Comparison of ENCODE assay signal across 19 cellular contexts in genomic region chr17:41769985-41770384, GRCh38. TPM values are rescaled to one million over a fixed set of nuclear protein-coding genes. Genes with fewer than 3 reads are reported as not detected.
A peak's percentile ranks its signal among the peaks of the same experiment; 100 is the strongest.
DNase-seq lines count a peak whose midpoint lies in the region; ATAC-seq, FAIRE-seq and TF ChIP-seq lines count a peak whose summit lies in the region.
"Had no signal": no experiment of that assay in that cellular context is flagged by ENCODE, and none has a peak within 500 bp of the region (broad histone marks: within the 10 kb centered on the region; RNA-seq: fewer than 3 reads in every experiment).

No MANE protein-coding gene starts in this region.

- peaks cover 3% of the 10 kb centered on the region for H3K9me1 ChIP-seq in K562 (ENCODE audit: control insufficient read depth, insufficient read depth, low read length)

- no peaks in the 10 kb centered on the region for H3F3A ChIP-seq in OCI-LY1 (ENCODE audit: insufficient read depth, low read length)

- H3K9me3 Mint-ChIP-seq in progenitor cell of endocrine pancreas (ENCODE audit: low read depth) (no peaks in the 10 kb centered on the region), Caco-2 (ENCODE audit: unreplicated experiment) (no peaks in the 10 kb centered on the region), HFFc6 (no peaks in the 10 kb centered on the region)

- H3K4me2 ChIP-seq in OCI-LY1 (ENCODE audit: low read length) (peak overlapping the region; percentile 67), K562 (ENCODE audit: insufficient read depth, low read length) (no peak overlapping the region)
- H3K4me2 ChIP-seq: SK-N-SH had no signal

- peak overlapping the region; percentile 87 for H3K4me3 ChIP-seq in GM12864 (ENCODE audit: low read depth, low read length)
- peak overlapping the region; percentile 71 for H3K4me3 ChIP-seq in OCI-LY1 (ENCODE audit: low read depth, low read length, poor library complexity, severe bottlenecking)
- no peak overlapping the region for H3K4me3 ChIP-seq in K562
- no peak overlapping the region for H3K4me3 ChIP-seq in tibial artery
- no peak overlapping the region for H3K4me3 ChIP-seq in Caco-2 (ENCODE audit: low read depth, low read length)
- H3K4me3 ChIP-seq in MG63 = no peak overlapping the region

- no peak for TF ChIP-seq POLR2A in K562 (conservative IDR thresholded peaks at IDR 0.05)

- H3K79me2 ChIP-seq in OCI-LY1 (ENCODE audit: insufficient read depth, low read length) = no peaks in the 10 kb centered on the region
- H3K79me2 ChIP-seq in K562 (ENCODE audit: control insufficient read depth, insufficient read depth, low read length) = peaks cover 17% of the 10 kb centered on the region

- H3K9me2 ChIP-seq in OCI-LY1 (ENCODE audit: low read depth, low read length) = no peaks in the 10 kb centered on the region
- H3K9me2 ChIP-seq: SK-N-SH had no signal

- H3K27me3 ChIP-seq in OCI-LY1 (ENCODE audit: insufficient read depth, low read length) (no peaks in the 10 kb centered on the region), K562 (ENCODE audit: control insufficient read depth in 2 of 2, insufficient read depth in 2 of 2, low read length in 2 of 2) (no peaks in the 10 kb centered on the region), tibial artery (no peaks in the 10 kb centered on the region), Caco-2 (replicated peaks; ENCODE audit: control insufficient read depth, insufficient read depth, low read length) (no peaks in the 10 kb centered on the region), MG63 (no peaks in the 10 kb centered on the region)

- H3K4me1 Mint-ChIP-seq in progenitor cell of endocrine pancreas (ENCODE audit: low read depth) (peaks cover 21% of the 10 kb centered on the region), Caco-2 (ENCODE audit: low read depth, unreplicated experiment) (peaks cover 27% of the 10 kb centered on the region), HFFc6 (ENCODE audit: low read depth) (peaks cover 14% of the 10 kb centered on the region)

- no peaks in the 10 kb centered on the region for H4K20me1 ChIP-seq in OCI-LY1 (ENCODE audit: insufficient read depth, low read length)
- peaks cover 10% of the 10 kb centered on the region; the same call in 1 of the 2 replicates for H4K20me1 ChIP-seq in K562 (replicated peaks; ENCODE audit: control insufficient read depth, insufficient read depth, low read length)

- H3K36me3 Mint-ChIP-seq in progenitor cell of endocrine pancreas (ENCODE audit: insufficient read depth) (peaks cover 18% of the 10 kb centered on the region), Caco-2 (ENCODE audit: insufficient read depth, unreplicated experiment) (peaks cover 100% of the 10 kb centered on the region), HFFc6 (ENCODE audit: low read depth) (no peaks in the 10 kb centered on the region)

- no peak for FAIRE-seq in K562 (lab: Jason Lieb, UNC)

- H3K9me3 ChIP-seq in OCI-LY1 (ENCODE audit: low read length) (no peaks in the 10 kb centered on the region), K562 (replicated peaks; ENCODE audit: control insufficient read depth, insufficient read depth, low read depth, low read length) (no peaks in the 10 kb centered on the region), tibial artery (no peaks in the 10 kb centered on the region), Caco-2 (no peaks in the 10 kb centered on the region), MG63 (no peaks in the 10 kb centered on the region)
- H3K9me3 ChIP-seq: SK-N-SH had no signal

- TF ChIP-seq EP300 in K562 (IDR thresholded peaks at IDR 0.05; ENCODE audit: low read length) = no peak

- H3K36me3 ChIP-seq in OCI-LY1 (ENCODE audit: insufficient read depth, low read length) (peaks cover 9% of the 10 kb centered on the region; the same call in 1 of the 2 replicates), K562 (ENCODE audit: control insufficient read depth, insufficient read depth, low read length) (peaks cover 84% of the 10 kb centered on the region), tibial artery (peaks cover 0 to 75% (median 49%) of the 10 kb centered on the region in 3 donors), Caco-2 (ENCODE audit: control insufficient read depth, insufficient read depth, low read length) (peaks cover 25% of the 10 kb centered on the region), MG63 (no peaks in the 10 kb centered on the region)

- H3K27me3 Mint-ChIP-seq in progenitor cell of endocrine pancreas (no peaks in the 10 kb centered on the region), Caco-2 (ENCODE audit: insufficient read depth, unreplicated experiment) (no peaks in the 10 kb centered on the region), HFFc6 (ENCODE audit: insufficient read depth) (peaks cover 2% of the 10 kb centered on the region; the same call in 1 of the 2 replicates)

- no peak overlapping the region for H3K4me3 Mint-ChIP-seq in progenitor cell of endocrine pancreas (ENCODE audit: low read depth)
- H3K4me3 Mint-ChIP-seq in Caco-2 (ENCODE audit: unreplicated experiment) = no peak overlapping the region
- H3K4me3 Mint-ChIP-seq in HFFc6 = no peak overlapping the region

- intact Hi-C loops in K562 (cut with micrococcal nuclease) = no loop called here
- intact Hi-C loops in tibial artery (cut with DNase I; ENCODE audit: low total_unique reads) = no loop called here
- intact Hi-C loops in Caco-2 (cut with micrococcal nuclease; ENCODE audit: unreplicated experiment) = no loop called here

- H2AFZ ChIP-seq in OCI-LY1 (ENCODE audit: low read length) (no peak overlapping the region), K562 (ENCODE audit: low read depth, low read length) (no peak overlapping the region)

- 68% methylated on average over 3 of the region's 3 CpGs for WGBS in K562 (ENCODE audit: insufficient coverage, low coverage, missing lambda C conversion rate)

- no peak overlapping the region for H3K27ac ChIP-seq in OCI-LY1 (ENCODE audit: low read depth, low read length, poor library complexity, severe bottlenecking)
- no peak overlapping the region for H3K27ac ChIP-seq in K562 (ENCODE audit: extremely low read depth, low read depth, low read length)
- H3K27ac ChIP-seq in tibial artery = no peak overlapping the region

- no peak for TF ChIP-seq CTCF in GM12864 (IDR thresholded peaks at IDR 0.05; ENCODE audit: low read depth, low read length, missing control alignments)
- TF ChIP-seq CTCF in OCI-LY1 (IDR thresholded peaks at IDR 0.05; ENCODE audit: low read length) = no peak
- no peak for TF ChIP-seq CTCF in K562 (IDR thresholded peaks at IDR 0.05 in 2 of 3, conservative IDR thresholded peaks at IDR 0.05 in 1 of 3; ENCODE audit: insufficient read depth in 2 of 3, low read depth in 1 of 3, low read length in 3 of 3)
- no peak for TF ChIP-seq CTCF in progenitor cell of endocrine pancreas (IDR thresholded peaks at IDR 0.05; ENCODE audit: unreplicated experiment)
- no peak for TF ChIP-seq CTCF in tibial artery (IDR thresholded peaks at IDR 0.05)
- TF ChIP-seq CTCF in Caco-2 (IDR thresholded peaks at IDR 0.05; ENCODE audit: insufficient read depth in 1 of 2, low read depth in 1 of 2, low read length in 1 of 2, severe bottlenecking in 1 of 2, unreplicated experiment in 1 of 2) = no peak
- no peak for TF ChIP-seq CTCF in HFFc6 (IDR thresholded peaks at IDR 0.05)

- DNase-seq in GM12864 (ENCODE audit: low read depth) (no peak), K562 (ENCODE audit: extremely low read depth in 1 of 4, low spot score in 3 of 4) (peak in 1 of 4 experiments; percentile 12), progenitor cell of endocrine pancreas (ENCODE audit: low spot score, unreplicated experiment) (no peak), tibial artery (no peak), Caco-2 (no peak), MG63 (no peak), HFFc6 (no peak)
- DNase-seq: GF-D8; NCI-H1105 treated with DMSO at 0.1 percent for 48 hours; NCI-H2081 treated with DMSO at 0.1 percent for 48 hours; NCI-H748 treated with DMSO at 0.1 percent for 48 hours; NK-92 treated with Interleukin-12 subunit alpha and Interleukin-12 subunit beta, amount 100 ng/mL, for 24 hours; OCI-M1; SHP77 treated with DMSO at 0.1 percent for 48 hours; SK-N-SH had no signal

- CTCF ChIA-PET in K562 (lab: Yijun Ruan, JAX; ENCODE audit: low intra/inter-chr PET ratio) = no interaction called here
- CTCF ChIA-PET in Caco-2 (lab: Charles Lee) = no interaction called here

- no TSS peak for BruUV-seq in K562 (replicated peaks; lab: Mats Ljungman, UMichigan)
- BruUV-seq in Caco-2 (replicated peaks; lab: Mats Ljungman, UMichigan) = no TSS peak

- no peak for ATAC-seq in K562

- H3K27ac Mint-ChIP-seq in progenitor cell of endocrine pancreas (peak overlapping the region; percentile 67), Caco-2 (ENCODE audit: unreplicated experiment) (no peak overlapping the region), HFFc6 (no peak overlapping the region)

- no peak for TF ChIP-seq RAD21 in K562 (CRISPR knock-in tag; conservative IDR thresholded peaks at IDR 0.05 in 1 of 2, IDR thresholded peaks at IDR 0.05 in 1 of 2)

- H3K9ac ChIP-seq in OCI-LY1 (ENCODE audit: low read length) (peak overlapping the region; percentile 51; the same call in 1 of the 2 replicates), K562 (ENCODE audit: insufficient read depth in 1 of 2, low read depth in 2 of 2, low read length in 2 of 2) (no peak overlapping the region)
- H3K9ac ChIP-seq: SK-N-SH had no signal

- in situ Hi-C loops in K562 (cut with MboI) = no loop called here

- H3K4me1 ChIP-seq in OCI-LY1 (ENCODE audit: insufficient read depth, low read length, severe bottlenecking) (peaks cover 22% of the 10 kb centered on the region), K562 (replicated peaks in 1 of 2; ENCODE audit: control insufficient read depth in 2 of 2, insufficient read depth in 2 of 2, low read length in 2 of 2) (peaks cover 0 to 18% of the 10 kb centered on the region in 2 experiments; a peak in 2 of 5 replicates), tibial artery (peaks cover 0 to 32% (median 2%) of the 10 kb centered on the region in 4 donors), Caco-2 (peaks cover 36% of the 10 kb centered on the region)

- POLR2A ChIA-PET in K562 (lab: Yijun Ruan, JAX) = interaction anchor here (1.7 kb wide), 1 partner anchor 12 kb away, joined by 5 read pairs; no protein-coding TSS in a partner anchor
- POLR2A ChIA-PET in Caco-2 (lab: Charles Lee) = no interaction called here

RNA-seq across cellular contexts. Expression of gene JUP, which starts 16.5 kb away (rescaled TPM):
- total RNA-seq in K562 (2011; cell fraction: chromatin; rRNA removed; ENCODE audit: low replicate concordance) = 41.8 and 117 TPM in 2 replicates
- 67.9 and 82.9 TPM in 2 replicates for total RNA-seq in K562 (2011; cell fraction: nucleolus; rRNA removed)
- 49.6 and 59.9 TPM in 2 replicates for total RNA-seq in K562 (2011; cell fraction: nucleoplasm; rRNA removed)
- 99.9 and 129 TPM in 2 replicates for total RNA-seq in K562 (2014; rRNA removed)
- total RNA-seq in K562 (2014; rRNA removed; fragmentation: Illumina TruSeq; extraction: Trizol) = 14.3 and 17.9 TPM in 2 replicates
- 31.2 and 38.5 TPM in 2 replicates for total RNA-seq in K562 (2015; rRNA removed; fragmentation: Illumina TruSeq; extraction: Trizol)
- total RNA-seq in K562 (2021) = 166 and 177 TPM in 2 replicates
- polyA plus RNA-seq in K562 (2011; rRNA removed) = 9.0 and 26.7 TPM in 2 replicates
- polyA plus RNA-seq in K562 (2011; cell fraction: cytosol; rRNA removed) = 23.4 and 65.3 TPM in 2 replicates
- polyA plus RNA-seq in K562 (2011; cell fraction: nucleus; rRNA removed) = 24.8 and 58.9 TPM in 2 replicates
- 132 and 195 TPM in 2 replicates for polyA plus RNA-seq in K562 (2012)
- polyA plus RNA-seq in K562 (2014; fragmentation: Illumina TruSeq; extraction: Trizol) = 84.1 and 134 TPM in 2 replicates
- 1 to 10 TPM; 6.4 to 8.2 TPM for polyA plus RNA-seq in K562 (2014; fragmentation: Nextera tagmentation; extraction: Ambion mirVana)
- 53.6 and 70.3 TPM in 2 replicates for polyA plus RNA-seq in K562 (2014; rRNA removed)
- polyA minus RNA-seq in K562 (2011; rRNA and poly(A)+ RNA removed) = 9.3 and 17.2 TPM in 2 replicates
- 88.8 and 101 TPM in 2 replicates for polyA minus RNA-seq in K562 (2011; cell fraction: cytosol; rRNA and poly(A)+ RNA removed)
- 20.8 and 31.1 TPM in 2 replicates for polyA minus RNA-seq in K562 (2011; cell fraction: nucleus; rRNA and poly(A)+ RNA removed)
- total RNA-seq in progenitor cell of endocrine pancreas = 195 and 199 TPM in 2 replicates
- total RNA-seq in Caco-2 (2022) = 392 and 419 TPM in 2 replicates
- total RNA-seq in MG63 (2014; rRNA removed; shearing (Covaris generic); ENCODE audit: low replicate concordance) = 6.4 and 10.5 TPM in 2 replicates
- 1 to 10 TPM; 1.5 to 9.1 (median 1.9) TPM for total RNA-seq in HFFc6 (2021; fragmentation: NEBNext Ultra II Directional; extraction: Animal tissue kit (Norgen Biotek cat#: 25700))

RNA-seq across cellular contexts. Expression of gene HAP1, which starts 35.5 kb away (rescaled TPM):
- 0.09 TPM in 1 of 2 replicates, not detected in the other for total RNA-seq in K562 (2011; cell fraction: chromatin; rRNA removed; ENCODE audit: low replicate concordance)
- not detected in 2 replicates for total RNA-seq in K562 (2011; cell fraction: nucleolus; rRNA removed)
- total RNA-seq in K562 (2011; cell fraction: nucleoplasm; rRNA removed) = not detected in 2 replicates
- total RNA-seq in K562 (2014; rRNA removed) = under 0.01 TPM in 1 of 2 replicates, not detected in the other
- not detected in 2 replicates for total RNA-seq in K562 (2014; rRNA removed; fragmentation: Illumina TruSeq; extraction: Trizol)
- 0.04 TPM in 1 of 2 replicates, not detected in the other for total RNA-seq in K562 (2015; rRNA removed; fragmentation: Illumina TruSeq; extraction: Trizol)
- 0.09 TPM in 1 of 2 replicates, not detected in the other for total RNA-seq in K562 (2021)
- not detected in 2 replicates for polyA plus RNA-seq in K562 (2011; rRNA removed)
- 0.04 TPM in 1 of 2 replicates, not detected in the other for polyA plus RNA-seq in K562 (2011; cell fraction: cytosol; rRNA removed)
- 0.07 and 0.15 TPM in 2 replicates for polyA plus RNA-seq in K562 (2011; cell fraction: nucleus; rRNA removed)
- polyA plus RNA-seq in K562 (2012) = 0.04 TPM in 1 of 2 replicates, not detected in the other
- not detected in 2 replicates for polyA plus RNA-seq in K562 (2014; fragmentation: Illumina TruSeq; extraction: Trizol)
- not detected for polyA plus RNA-seq in K562 (2014; fragmentation: Nextera tagmentation; extraction: Ambion mirVana)
- polyA plus RNA-seq in K562 (2014; rRNA removed) = not detected in 2 replicates
- not detected in 2 replicates for polyA minus RNA-seq in K562 (2011; rRNA and poly(A)+ RNA removed)
- not detected in 2 replicates for polyA minus RNA-seq in K562 (2011; cell fraction: cytosol; rRNA and poly(A)+ RNA removed)
- not detected in 2 replicates for polyA minus RNA-seq in K562 (2011; cell fraction: nucleus; rRNA and poly(A)+ RNA removed)
- total RNA-seq in progenitor cell of endocrine pancreas = 13.7 and 14.9 TPM in 2 replicates
- total RNA-seq in Caco-2 (2022) = 3.2 and 3.3 TPM in 2 replicates
- total RNA-seq in MG63 (2014; rRNA removed; shearing (Covaris generic); ENCODE audit: low replicate concordance) = not detected in 2 replicates
- total RNA-seq in HFFc6 (2021; fragmentation: NEBNext Ultra II Directional; extraction: Animal tissue kit (Norgen Biotek cat#: 25700)) = under 1 TPM in 2 of 6 experiments, not detected in 4; 0.09 to 0.12 TPM

RNA-seq across cellular contexts. Expression of gene P3H4, which starts 41.8 kb away (rescaled TPM):
- total RNA-seq in K562 (2011; cell fraction: chromatin; rRNA removed; ENCODE audit: low replicate concordance) = 2.3 and 6.4 TPM in 2 replicates
- 5.1 and 7.0 TPM in 2 replicates for total RNA-seq in K562 (2011; cell fraction: nucleolus; rRNA removed)
- total RNA-seq in K562 (2011; cell fraction: nucleoplasm; rRNA removed) = 4.8 and 6.9 TPM in 2 replicates
- 2.4 and 3.0 TPM in 2 replicates for total RNA-seq in K562 (2014; rRNA removed)
- total RNA-seq in K562 (2014; rRNA removed; fragmentation: Illumina TruSeq; extraction: Trizol) = 0.26 and 0.69 TPM in 2 replicates
- 1.5 and 1.9 TPM in 2 replicates for total RNA-seq in K562 (2015; rRNA removed; fragmentation: Illumina TruSeq; extraction: Trizol)
- 1.9 and 2.4 TPM in 2 replicates for total RNA-seq in K562 (2021)
- polyA plus RNA-seq in K562 (2011; rRNA removed) = 1.0 and 1.2 TPM in 2 replicates
- polyA plus RNA-seq in K562 (2011; cell fraction: cytosol; rRNA removed) = 1.4 and 2.5 TPM in 2 replicates
- 0.88 and 1.4 TPM in 2 replicates for polyA plus RNA-seq in K562 (2011; cell fraction: nucleus; rRNA removed)
- polyA plus RNA-seq in K562 (2012) = 2.6 and 3.4 TPM in 2 replicates
- polyA plus RNA-seq in K562 (2014; fragmentation: Illumina TruSeq; extraction: Trizol) = 0.95 and 1.00 TPM in 2 replicates
- under 1 TPM; 0.10 to 0.39 TPM for polyA plus RNA-seq in K562 (2014; fragmentation: Nextera tagmentation; extraction: Ambion mirVana)
- polyA plus RNA-seq in K562 (2014; rRNA removed) = 3.3 and 3.7 TPM in 2 replicates
- polyA minus RNA-seq in K562 (2011; rRNA and poly(A)+ RNA removed) = 0.57 and 1.1 TPM in 2 replicates
- 1.8 and 2.3 TPM in 2 replicates for polyA minus RNA-seq in K562 (2011; cell fraction: cytosol; rRNA and poly(A)+ RNA removed)
- 1.6 and 2.0 TPM in 2 replicates for polyA minus RNA-seq in K562 (2011; cell fraction: nucleus; rRNA and poly(A)+ RNA removed)
- 30.4 and 31.7 TPM in 2 replicates for total RNA-seq in progenitor cell of endocrine pancreas
- total RNA-seq in Caco-2 (2022) = 34.1 and 39.2 TPM in 2 replicates
- total RNA-seq in MG63 (2014; rRNA removed; shearing (Covaris generic); ENCODE audit: low replicate concordance) = 66.5 and 123 TPM in 2 replicates
- 10 to 100 TPM; 48.8 to 75.5 (median 50.3) TPM for total RNA-seq in HFFc6 (2021; fragmentation: NEBNext Ultra II Directional; extraction: Animal tissue kit (Norgen Biotek cat#: 25700))

RNA-seq across cellular contexts. Expression of gene FKBP10, which starts 42.8 kb away (rescaled TPM):
- total RNA-seq in K562 (2011; cell fraction: chromatin; rRNA removed; ENCODE audit: low replicate concordance) = 17.5 and 38.2 TPM in 2 replicates
- 21.8 and 23.9 TPM in 2 replicates for total RNA-seq in K562 (2011; cell fraction: nucleolus; rRNA removed)
- total RNA-seq in K562 (2011; cell fraction: nucleoplasm; rRNA removed) = 14.6 and 17.6 TPM in 2 replicates
- 1.3 and 1.6 TPM in 2 replicates for total RNA-seq in K562 (2014; rRNA removed)
- total RNA-seq in K562 (2014; rRNA removed; fragmentation: Illumina TruSeq; extraction: Trizol) = 0.57 and 0.76 TPM in 2 replicates
- total RNA-seq in K562 (2015; rRNA removed; fragmentation: Illumina TruSeq; extraction: Trizol) = 0.72 and 0.94 TPM in 2 replicates
- total RNA-seq in K562 (2021) = 2.6 and 3.0 TPM in 2 replicates
- polyA plus RNA-seq in K562 (2011; rRNA removed) = 1.5 and 7.1 TPM in 2 replicates
- 4.0 and 4.6 TPM in 2 replicates for polyA plus RNA-seq in K562 (2011; cell fraction: cytosol; rRNA removed)
- 28.3 and 44.3 TPM in 2 replicates for polyA plus RNA-seq in K562 (2011; cell fraction: nucleus; rRNA removed)
- polyA plus RNA-seq in K562 (2012) = 2.7 and 3.1 TPM in 2 replicates
- polyA plus RNA-seq in K562 (2014; fragmentation: Illumina TruSeq; extraction: Trizol) = 2.0 and 2.7 TPM in 2 replicates
- polyA plus RNA-seq in K562 (2014; fragmentation: Nextera tagmentation; extraction: Ambion mirVana) = under 1 TPM in 1 of 2 experiments, not detected in 1; 0.03 TPM
- 2.5 and 6.5 TPM in 2 replicates for polyA plus RNA-seq in K562 (2014; rRNA removed)
- polyA minus RNA-seq in K562 (2011; rRNA and poly(A)+ RNA removed) = 0.63 and 1.1 TPM in 2 replicates
- 1.6 and 4.7 TPM in 2 replicates for polyA minus RNA-seq in K562 (2011; cell fraction: cytosol; rRNA and poly(A)+ RNA removed)
- polyA minus RNA-seq in K562 (2011; cell fraction: nucleus; rRNA and poly(A)+ RNA removed) = 2.6 and 5.1 TPM in 2 replicates
- 154 and 155 TPM in 2 replicates for total RNA-seq in progenitor cell of endocrine pancreas
- 112 and 132 TPM in 2 replicates for total RNA-seq in Caco-2 (2022)
- 191 and 258 TPM in 2 replicates for total RNA-seq in MG63 (2014; rRNA removed; shearing (Covaris generic); ENCODE audit: low replicate concordance)
- total RNA-seq in HFFc6 (2021; fragmentation: NEBNext Ultra II Directional; extraction: Animal tissue kit (Norgen Biotek cat#: 25700)) = 100 to 1,000 TPM; 417 to 500 (median 442) TPM

RNA-seq across cellular contexts. Expression of gene GAST, which starts 57.9 kb away (rescaled TPM):
- not detected in 2 replicates for total RNA-seq in K562 (2011; cell fraction: chromatin; rRNA removed; ENCODE audit: low replicate concordance)
- not detected in 2 replicates for total RNA-seq in K562 (2011; cell fraction: nucleolus; rRNA removed)
- total RNA-seq in K562 (2011; cell fraction: nucleoplasm; rRNA removed) = not detected in 2 replicates
- not detected in 2 replicates for total RNA-seq in K562 (2014; rRNA removed)
- not detected in 2 replicates for total RNA-seq in K562 (2014; rRNA removed; fragmentation: Illumina TruSeq; extraction: Trizol)
- not detected in 2 replicates for total RNA-seq in K562 (2015; rRNA removed; fragmentation: Illumina TruSeq; extraction: Trizol)
- not detected in 2 replicates for total RNA-seq in K562 (2021)
- polyA plus RNA-seq in K562 (2011; rRNA removed) = not detected in 2 replicates
- polyA plus RNA-seq in K562 (2011; cell fraction: cytosol; rRNA removed) = not detected in 2 replicates
- polyA plus RNA-seq in K562 (2011; cell fraction: nucleus; rRNA removed) = not detected in 2 replicates
- polyA plus RNA-seq in K562 (2012) = not detected in 2 replicates
- polyA plus RNA-seq in K562 (2014; fragmentation: Illumina TruSeq; extraction: Trizol) = not detected in 2 replicates
- polyA plus RNA-seq in K562 (2014; fragmentation: Nextera tagmentation; extraction: Ambion mirVana) = not detected
- not detected in 2 replicates for polyA plus RNA-seq in K562 (2014; rRNA removed)
- polyA minus RNA-seq in K562 (2011; rRNA and poly(A)+ RNA removed) = not detected in 2 replicates
- polyA minus RNA-seq in K562 (2011; cell fraction: cytosol; rRNA and poly(A)+ RNA removed) = not detected in 2 replicates
- not detected in 2 replicates for polyA minus RNA-seq in K562 (2011; cell fraction: nucleus; rRNA and poly(A)+ RNA removed)
- total RNA-seq in progenitor cell of endocrine pancreas = 28.1 and 32.0 TPM in 2 replicates
- total RNA-seq in Caco-2 (2022) = 0.75 TPM in 1 of 2 replicates, not detected in the other
- total RNA-seq in MG63 (2014; rRNA removed; shearing (Covaris generic); ENCODE audit: low replicate concordance) = not detected in 2 replicates
- total RNA-seq in HFFc6 (2021; fragmentation: NEBNext Ultra II Directional; extraction: Animal tissue kit (Norgen Biotek cat#: 25700)) = not detected
- total RNA-seq: H4, NCI-H460 had no signal
- polyA plus RNA-seq: AG04450, SK-N-SH had no signal

Comparison
In these comparisons a context has a peak if more than half of its experiments do, and no peak if none do; other contexts are left out.
1. H3K4me3 ChIP-seq: peak in GM12864 (single experiment) and OCI-LY1 (single experiment); none in K562 (single experiment), tibial artery (0 of 2), Caco-2 (single experiment) and MG63 (single experiment).